Comparison of ENCODE assay signal across 22 cellular contexts in genomic region chr11:10272132-10272531, GRCh38.
"Had no signal": no experiment of that assay in that cellular context is flagged by ENCODE, and none has a peak within 500 bp of the region (broad histone marks: within the 10 kb centered on the region; RNA-seq: fewer than 3 reads in every experiment).

No MANE protein-coding gene starts in this region.

- H3K9me3 ChIP-seq: left ventricle myocardium inferior, suprapubic skin had no signal

- H3K4me3 Mint-ChIP-seq: activated CD4-positive, alpha-beta memory T cell treated with anti-CD3 and anti-CD28 coated beads, Interleukin-2, amount 10 ng/mL, durations not matched to agents 7 days and 5 days; activated naive CD8-positive, alpha-beta T cell treated with anti-CD3 and anti-CD28 coated beads for 36 hours; memory B cell; stimulated activated naive CD8-positive, alpha-beta T cell treated with anti-CD3 and anti-CD28 coated beads, Interleukin-15, Interleukin-2, amounts not matched to agents 100 ng/mL and 50 ng/mL, for 24 hours; T-cell had no signal

- H3K9me3 Mint-ChIP-seq: activated CD4-positive, alpha-beta memory T cell treated with anti-CD3 and anti-CD28 coated beads, Interleukin-2, amount 10 ng/mL, durations not matched to agents 7 days and 5 days; activated naive CD8-positive, alpha-beta T cell treated with anti-CD3 and anti-CD28 coated beads for 36 hours; memory B cell; stimulated activated naive CD8-positive, alpha-beta T cell treated with anti-CD3 and anti-CD28 coated beads, Interleukin-15, Interleukin-2, amounts not matched to agents 100 ng/mL and 50 ng/mL, for 24 hours; T-cell had no signal

- H3K27ac Mint-ChIP-seq: activated CD4-positive, alpha-beta memory T cell treated with anti-CD3 and anti-CD28 coated beads, Interleukin-2, amount 10 ng/mL, durations not matched to agents 7 days and 5 days; activated naive CD8-positive, alpha-beta T cell treated with anti-CD3 and anti-CD28 coated beads for 36 hours; memory B cell; progenitor cell of endocrine pancreas; stimulated activated naive CD8-positive, alpha-beta T cell treated with anti-CD3 and anti-CD28 coated beads, Interleukin-15, Interleukin-2, amounts not matched to agents 100 ng/mL and 50 ng/mL, for 24 hours; T-cell had no signal

- H3K4me3 ChIP-seq: hepatocyte, left ventricle myocardium inferior, SK-N-MC, smooth muscle cell, suprapubic skin had no signal

- DNase-seq: activated CD4-positive, alpha-beta memory T cell treated with anti-CD3 and anti-CD28 coated beads, Interleukin-2, amount 10 ng/mL, durations not matched to agents 7 days and 5 days; activated CD4-positive, alpha-beta T cell treated with anti-CD3 and anti-CD28 coated beads for 1 hour; activated CD8-positive, alpha-beta memory T cell treated with anti-CD3 and anti-CD28 coated beads, Interleukin-2, amount 50 U/mL, for 4 hours; activated naive CD8-positive, alpha-beta T cell treated with anti-CD3 and anti-CD28 coated beads for 36 hours; anterior cingulate cortex; brain microvascular endothelial cell; cerebellar nuclear complex; dermis blood vessel endothelial cell; kidney; left ventricle myocardium inferior; right cardiac atrium; stimulated activated CD4-positive, alpha-beta T cell treated with anti-CD3 and anti-CD28 coated beads, Interleukin-4, amount 100 ng/mL, for 4 hours; stimulated activated CD8-positive, alpha-beta memory T cell treated with anti-CD3 and anti-CD28 coated beads, Interleukin-4, amount 100 ng/mL, for 48 hours; T-cell; trophoblast cell had no signal

- H3K4me1 Mint-ChIP-seq: activated CD4-positive, alpha-beta memory T cell treated with anti-CD3 and anti-CD28 coated beads, Interleukin-2, amount 10 ng/mL, durations not matched to agents 7 days and 5 days had no signal

- H3K27ac ChIP-seq: brain microvascular endothelial cell, hepatocyte, left ventricle myocardium inferior, SK-N-MC, suprapubic skin had no signal

- H3K27me3 Mint-ChIP-seq: activated CD4-positive, alpha-beta memory T cell treated with anti-CD3 and anti-CD28 coated beads, Interleukin-2, amount 10 ng/mL, durations not matched to agents 7 days and 5 days; activated naive CD8-positive, alpha-beta T cell treated with anti-CD3 and anti-CD28 coated beads for 36 hours; memory B cell; progenitor cell of endocrine pancreas; stimulated activated naive CD8-positive, alpha-beta T cell treated with anti-CD3 and anti-CD28 coated beads, Interleukin-15, Interleukin-2, amounts not matched to agents 100 ng/mL and 50 ng/mL, for 24 hours; T-cell had no signal

- ATAC-seq: right cardiac atrium had no signal

- H3K27me3 ChIP-seq: brain microvascular endothelial cell, hepatocyte, suprapubic skin had no signal

- H3K36me3 ChIP-seq: brain microvascular endothelial cell, left ventricle myocardium inferior, suprapubic skin had no signal
